In genomic region chr11:1397146-1397861, GRCh38 we compare ENCODE assay signal across 32 cellular contexts. TPM values are rescaled to one million over a fixed set of nuclear protein-coding genes. Genes with fewer than 3 reads are reported as not detected.
DNase-seq lines count a peak whose midpoint lies in the region; ATAC-seq, FAIRE-seq and TF ChIP-seq lines count a peak whose summit lies in the region.
"Had no signal": no experiment of that assay in that cellular context is flagged by ENCODE, and none has a peak within 500 bp of the region (broad histone marks: within the 10 kb centered on the region; RNA-seq: fewer than 3 reads in every experiment).

No MANE protein-coding gene starts in this region.

- H3K27ac ChIP-seq in left ventricle myocardium inferior (replicated peaks) = no peak overlapping the region
- no peak overlapping the region for H3K27ac ChIP-seq in neuronal stem cell (replicated peaks; ENCODE audit: low read length)
- H3K27ac ChIP-seq in testis = peak overlapping the region in 1 of 2 donors; percentile 19
- H3K27ac ChIP-seq in CD8-positive, alpha-beta memory T cell (ENCODE audit: low read depth, low read length) = no peak overlapping the region
- H3K27ac ChIP-seq: left lung, ovary, PC-9, uterus had no signal

- H2AFZ ChIP-seq in neuronal stem cell (ENCODE audit: low read length) = no peak overlapping the region
- H2AFZ ChIP-seq: GM23338, PC-9 had no signal

- no peak for TF ChIP-seq POLR2A in testis (IDR thresholded peaks at IDR 0.05)

- H3K79me1 ChIP-seq in neuronal stem cell (ENCODE audit: low read depth, low read length) = peaks cover 63% of the 10 kb centered on the region

- FAIRE-seq in frontal cortex (lab: Jason Lieb, UNC) (no peak), urothelium cell line (lab: Jason Lieb, UNC) (no peak)
- FAIRE-seq: GM12878 had no signal

- peaks cover 2% of the 10 kb centered on the region for H3K4me1 ChIP-seq in left ventricle myocardium inferior
- peaks cover 1 to 4% of the 10 kb centered on the region in 2 donors for H3K4me1 ChIP-seq in neuronal stem cell (ENCODE audit: control insufficient read depth in 2 of 2, insufficient read depth in 1 of 2, low read depth in 1 of 2, low read length in 2 of 2)
- H3K4me1 ChIP-seq in testis = peaks cover 14% of the 10 kb centered on the region
- H3K4me1 ChIP-seq in CD8-positive, alpha-beta memory T cell (ENCODE audit: insufficient read depth, low read length) = no peaks in the 10 kb centered on the region
- H3K4me1 ChIP-seq: left lung, uterus had no signal

- no peak overlapping the region for H2BK15ac ChIP-seq in neuronal stem cell (ENCODE audit: low read length)

- H3K27me3 Mint-ChIP-seq in CD8-positive, alpha-beta memory T cell = peaks cover 15 to 22% of the 10 kb centered on the region in 2 donors

- no peak overlapping the region for H3K4me2 ChIP-seq in neuronal stem cell (ENCODE audit: insufficient read depth, low read length, poor library complexity, severe bottlenecking)
- H3K4me2 ChIP-seq: GM23338, PC-9 had no signal

- no peak overlapping the region for H3K27ac Mint-ChIP-seq in CD8-positive, alpha-beta memory T cell
- H3K27ac Mint-ChIP-seq: activated CD4-positive, alpha-beta T cell treated with anti-CD3 and anti-CD28 coated beads, Interleukin-2, amount 10 ng/mL, durations not matched to agents 7 days and 5 days; activated T-cell treated with anti-CD3 and anti-CD28 coated beads, Interleukin-2, amount 50 U/mL, for 24 hours; CD4-positive, alpha-beta T cell; GM23338; mesothelial cell of epicardium; naive thymus-derived CD8-positive, alpha-beta T cell; stimulated activated effector memory CD8-positive, alpha-beta T cell treated with anti-CD3 and anti-CD28 coated beads, Interleukin-12 subunit alpha, Interleukin-12 subunit beta, amount 100 ng/mL, for 72 hours had no signal

- intact Hi-C loops in Right ventricle myocardium superior (cut with DNase I) (no loop called here), left ventricle myocardium inferior (cut with micrococcal nuclease) (no loop called here), testis (cut with DNase I; ENCODE audit: low total_unique reads) (no loop called here)

- no CpG with 5 or more reads among the region's 19 CpGs for WGBS in neuronal stem cell (ENCODE audit: extremely low coverage in 2 of 2, insufficient read length in 2 of 2, insufficient replicate concordance in 1 of 2), 2 donors
- WGBS in testis, 2 donors = 52 to 71% methylated on average over 4 to 19 of the region's 19 CpGs

- no peak overlapping the region for H2BK120ac ChIP-seq in neuronal stem cell (ENCODE audit: low read depth, low read length)

- H3K4me3 Mint-ChIP-seq in CD8-positive, alpha-beta memory T cell = no peak overlapping the region
- H3K4me3 Mint-ChIP-seq: activated CD4-positive, alpha-beta T cell treated with anti-CD3 and anti-CD28 coated beads, Interleukin-2, amount 10 ng/mL, durations not matched to agents 7 days and 5 days; activated T-cell treated with anti-CD3 and anti-CD28 coated beads, Interleukin-2, amount 50 U/mL, for 24 hours; CD4-positive, alpha-beta T cell; GM23338; mesothelial cell of epicardium; naive thymus-derived CD8-positive, alpha-beta T cell; stimulated activated effector memory CD8-positive, alpha-beta T cell treated with anti-CD3 and anti-CD28 coated beads, Interleukin-12 subunit alpha, Interleukin-12 subunit beta, amount 100 ng/mL, for 72 hours had no signal

- no peak overlapping the region for H2BK12ac ChIP-seq in neuronal stem cell (ENCODE audit: low read length)

- H3K4me3 ChIP-seq in left ventricle myocardium inferior = no peak overlapping the region
- no peak overlapping the region for H3K4me3 ChIP-seq in neuronal stem cell (ENCODE audit: low read length in 2 of 2)
- no peak overlapping the region for H3K4me3 ChIP-seq in testis
- no peak overlapping the region for H3K4me3 ChIP-seq in CD8-positive, alpha-beta memory T cell (ENCODE audit: low read length)
- H3K4me3 ChIP-seq: GM12878, GM23338, left lung, ovary, PC-9, sigmoid colon, uterus had no signal

- TF ChIP-seq CTCF in left ventricle myocardium inferior (IDR thresholded peaks at IDR 0.05; ENCODE audit: borderline replicate concordance) = no peak
- no peak for TF ChIP-seq CTCF in testis (IDR thresholded peaks at IDR 0.05)

- H3K9me3 Mint-ChIP-seq in CD8-positive, alpha-beta memory T cell = no peaks in the 10 kb centered on the region
- H3K9me3 Mint-ChIP-seq: activated CD4-positive, alpha-beta T cell treated with anti-CD3 and anti-CD28 coated beads, Interleukin-2, amount 10 ng/mL, durations not matched to agents 7 days and 5 days; activated T-cell treated with anti-CD3 and anti-CD28 coated beads, Interleukin-2, amount 50 U/mL, for 24 hours; CD4-positive, alpha-beta T cell; mesothelial cell of epicardium; naive thymus-derived CD8-positive, alpha-beta T cell; stimulated activated effector memory CD8-positive, alpha-beta T cell treated with anti-CD3 and anti-CD28 coated beads, Interleukin-12 subunit alpha, Interleukin-12 subunit beta, amount 100 ng/mL, for 72 hours had no signal

- H3K27me3 ChIP-seq in left ventricle myocardium inferior (ENCODE audit: low read depth) = peaks cover 85% of the 10 kb centered on the region
- H3K27me3 ChIP-seq in neuronal stem cell (ENCODE audit: control insufficient read depth in 3 of 3, insufficient read depth in 3 of 3, low read depth in 1 of 3, low read length in 3 of 3) = no peaks in the 10 kb centered on the region
- no peaks in the 10 kb centered on the region for H3K27me3 ChIP-seq in testis
- no peaks in the 10 kb centered on the region for H3K27me3 ChIP-seq in CD8-positive, alpha-beta memory T cell (ENCODE audit: insufficient read depth, low read length, poor library complexity, severe bottlenecking)
- H3K27me3 ChIP-seq: ovary had no signal

- DNase-seq in Right ventricle myocardium superior = peak; percentile 36
- DNase-seq in left ventricle myocardium inferior = no peak
- peak; percentile 83 to 87 for DNase-seq in frontal cortex (ENCODE audit: low spot score in 2 of 2)
- no peak for DNase-seq in neuronal stem cell (ENCODE audit: low spot score)
- peak; percentile 59 for DNase-seq in testis
- DNase-seq in glomerular visceral epithelial cell (ENCODE audit: extremely low spot score) = no peak
- no peak for DNase-seq in urothelium cell line (ENCODE audit: low spot score)
- no peak for DNase-seq in CD8-positive, alpha-beta memory T cell
- DNase-seq: 8988T; activated CD4-positive, alpha-beta T cell treated with anti-CD3 and anti-CD28 coated beads, Interleukin-2, amount 10 ng/mL, durations not matched to agents 7 days and 5 days; activated gamma-delta T cell treated with Interleukin-2 at 50 U/mL for 16 hours; activated T-cell treated with anti-CD3 and anti-CD28 coated beads, Interleukin-2, amount 50 U/mL, for 24 hours; effector CD4-positive, alpha-beta T cell; EL; IMR-90; naive thymus-derived CD8-positive, alpha-beta T cell; NCI-H1048; NCI-H187; NCI-H524 treated with DMSO at 0.1 percent for 48 hours; NK-92 treated with Interleukin-12 subunit alpha and Interleukin-12 subunit beta, amount 100 ng/mL, for 24 hours; ovary; PC-9; SIG-M5; sigmoid colon; stimulated activated CD4-positive, alpha-beta T cell treated with anti-CD3 and anti-CD28 coated beads, Interleukin-4, amount 100 ng/mL, for 24 hours; uterus had no signal

- no peak overlapping the region for H3K4ac ChIP-seq in neuronal stem cell (ENCODE audit: low read length)

- H3K36me3 Mint-ChIP-seq in CD8-positive, alpha-beta memory T cell = no peaks in the 10 kb centered on the region
- H3K36me3 Mint-ChIP-seq: mesothelial cell of epicardium; naive thymus-derived CD8-positive, alpha-beta T cell; stimulated activated effector memory CD8-positive, alpha-beta T cell treated with anti-CD3 and anti-CD28 coated beads, Interleukin-12 subunit alpha, Interleukin-12 subunit beta, amount 100 ng/mL, for 72 hours had no signal

- peak overlapping the region; percentile 57 for H3K18ac ChIP-seq in neuronal stem cell (ENCODE audit: low read length)

- no peak overlapping the region for H2BK5ac ChIP-seq in neuronal stem cell (ENCODE audit: low read length)

- no peaks in the 10 kb centered on the region for H3K9me3 ChIP-seq in left ventricle myocardium inferior (replicated peaks)
- peaks cover 2% of the 10 kb centered on the region in 2 donors for H3K9me3 ChIP-seq in neuronal stem cell (replicated peaks in 1 of 2; ENCODE audit: control insufficient read depth in 2 of 2, insufficient read depth in 1 of 2, low read depth in 1 of 2, low read length in 2 of 2)
- no peaks in the 10 kb centered on the region for H3K9me3 ChIP-seq in testis
- H3K9me3 ChIP-seq in CD8-positive, alpha-beta memory T cell (ENCODE audit: low read length) = no peaks in the 10 kb centered on the region
- H3K9me3 ChIP-seq: left lung, ovary, sigmoid colon, uterus had no signal

- no peak overlapping the region for H3K14ac ChIP-seq in neuronal stem cell (ENCODE audit: low read length)

- H3K9ac ChIP-seq in neuronal stem cell (ENCODE audit: low read depth, low read length, poor library complexity) = peak overlapping the region; percentile 44

- no peak for ATAC-seq in Right ventricle myocardium superior (ENCODE audit: poor library complexity)
- ATAC-seq: GM12878; left lung; naive thymus-derived CD8-positive, alpha-beta T cell; stimulated activated effector memory CD8-positive, alpha-beta T cell treated with anti-CD3 and anti-CD28 coated beads, Interleukin-12 subunit alpha, Interleukin-12 subunit beta, amount 100 ng/mL, for 72 hours had no signal

- H3K23ac ChIP-seq in neuronal stem cell (ENCODE audit: low read depth, low read length, poor library complexity) = no peak overlapping the region

- H4K91ac ChIP-seq in neuronal stem cell (ENCODE audit: low read depth, low read length, poor library complexity) = no peak overlapping the region

- POLR2A ChIA-PET in CD8-positive, alpha-beta memory T cell (lab: Charles Lee) = no interaction called here

- CTCF ChIA-PET in CD8-positive, alpha-beta memory T cell (lab: Charles Lee) = no interaction called here

- H2AK5ac ChIP-seq in neuronal stem cell (ENCODE audit: low read depth, low read length) = no peak overlapping the region

- H3K36me3 ChIP-seq in left ventricle myocardium inferior = no peaks in the 10 kb centered on the region
- H3K36me3 ChIP-seq in neuronal stem cell (replicated peaks in 1 of 2; ENCODE audit: control insufficient read depth in 2 of 2, insufficient read depth in 2 of 2, low read length in 2 of 2) = peaks cover 0 to 8% of the 10 kb centered on the region in 2 donors
- no peaks in the 10 kb centered on the region for H3K36me3 ChIP-seq in testis (ENCODE audit: low read depth, missing control alignments)
- no peaks in the 10 kb centered on the region for H3K36me3 ChIP-seq in CD8-positive, alpha-beta memory T cell (ENCODE audit: insufficient read depth, low read length)
- H3K36me3 ChIP-seq: left lung, ovary, sigmoid colon, uterus had no signal

- H3K4me1 Mint-ChIP-seq in CD8-positive, alpha-beta memory T cell = no peaks in the 10 kb centered on the region
- H3K4me1 Mint-ChIP-seq: activated CD4-positive, alpha-beta T cell treated with anti-CD3 and anti-CD28 coated beads, Interleukin-2, amount 10 ng/mL, durations not matched to agents 7 days and 5 days; mesothelial cell of epicardium; stimulated activated effector memory CD8-positive, alpha-beta T cell treated with anti-CD3 and anti-CD28 coated beads, Interleukin-12 subunit alpha, Interleukin-12 subunit beta, amount 100 ng/mL, for 72 hours had no signal

- H4K8ac ChIP-seq in neuronal stem cell (ENCODE audit: low read depth, low read length) = no peak overlapping the region

RNA-seq across cellular contexts. Expression of gene BRSK2, which starts 7.6 kb away (rescaled TPM):
- total RNA-seq in Right ventricle myocardium superior (0.67 TPM), left ventricle myocardium inferior (0.52 TPM), frontal cortex (35.9 TPM), testis (10 to 100 TPM; 49.1 to 52.3 TPM)
- polyA plus RNA-seq in neuronal stem cell (2013, experiment 1 of 2) = 24.4 TPM
- polyA plus RNA-seq in neuronal stem cell (2013, experiment 2 of 2) = 23.0 TPM
- 24.7 TPM for polyA plus RNA-seq in testis (ENCODE audit: insufficient read depth, low read depth, low replicate concordance)
- total RNA-seq in CD8-positive, alpha-beta memory T cell = under 1 TPM; 0.35 to 0.59 TPM
- polyA plus RNA-seq in CD8-positive, alpha-beta memory T cell = 0.23 TPM
- total RNA-seq: activated CD4-positive, alpha-beta T cell treated with anti-CD3 and anti-CD28 coated beads, Interleukin-2, amount 10 ng/mL, durations not matched to agents 7 days and 5 days had no signal
- polyA plus RNA-seq: GM12878; naive thymus-derived CD8-positive, alpha-beta T cell had no signal

Comparison
In these comparisons a context has a peak if more than half of its experiments do, and no peak if none do; other contexts are left out.
1. DNase-seq: peak in Right ventricle myocardium superior (single experiment), frontal cortex (2 of 2) and testis (single experiment); none in left ventricle myocardium inferior (single experiment), neuronal stem cell (single experiment), glomerular visceral epithelial cell (single experiment), urothelium cell line (single experiment) and CD8-positive, alpha-beta memory T cell (0 of 5).
2. RNA of gene BRSK2, which starts 7.6 kb away (total RNA-seq): 49.1 to 52.3 TPM in testis and 35.9 TPM in frontal cortex (single experiment); 0.67 TPM in Right ventricle myocardium superior (single experiment), 0.35 to 0.59 TPM in CD8-positive, alpha-beta memory T cell and 0.52 TPM in left ventricle myocardium inferior (single experiment); every median in the first group is over 10 times any median in the second.